In genomic region chr20:45346851-45347250, GRCh38 we compare ENCODE assay signal across 8 cellular contexts. TPM values are rescaled to one million over a fixed set of nuclear protein-coding genes. Genes with fewer than 3 reads are reported as not detected.
A peak's percentile ranks its signal among the peaks of the same experiment; 100 is the strongest.
DNase-seq lines count a peak whose midpoint lies in the region; ATAC-seq, FAIRE-seq and TF ChIP-seq lines count a peak whose summit lies in the region.
"Had no signal": no experiment of that assay in that cellular context is flagged by ENCODE, and none has a peak within 500 bp of the region (broad histone marks: within the 10 kb centered on the region; RNA-seq: fewer than 3 reads in every experiment).

No MANE protein-coding gene starts in this region.

- peaks cover 2% of the 10 kb centered on the region for H3K9me1 ChIP-seq in keratinocyte (ENCODE audit: control insufficient read depth, extremely low read depth, insufficient read depth, low read length)

- DNase-seq in activated naive CD8-positive, alpha-beta T cell treated with anti-CD3 and anti-CD28 coated beads, Interleukin-2, amount 10 ng/mL, durations not matched to agents 7 days and 5 days: no peak
- DNase-seq in keratinocyte (ENCODE audit: low read depth, low spot score): no peak
- DNase-seq in stomach: no peak
- DNase-seq in UCSD-AML1 (lab: John Stamatoyannopoulos, UW; ENCODE audit: unreplicated experiment): no peak
- no peak for DNase-seq in germinal center (ENCODE audit: low spot score)
- DNase-seq: NCI-H774 had no signal

- H3K27ac Mint-ChIP-seq in activated naive CD8-positive, alpha-beta T cell treated with anti-CD3 and anti-CD28 coated beads, Interleukin-2, amount 10 ng/mL, durations not matched to agents 7 days and 5 days: no peak overlapping the region

- 23 to 46% (median 38%) methylated on average over 5 of the region's 5 CpGs for WGBS in stomach, 5 donors

- H3K4me2 ChIP-seq in keratinocyte (ENCODE audit: control insufficient read depth, extremely low read depth, insufficient read depth, low read depth, low read length): peak overlapping the region; percentile 77

- TF ChIP-seq POLR2A in stomach (IDR thresholded peaks at IDR 0.05): no peak

- intact Hi-C loops in stomach (cut with DNase I; ENCODE audit: low total_unique reads): no loop called here

- H3K27ac ChIP-seq in HUES48 (ENCODE audit: low read depth, low read length) (no peak overlapping the region), keratinocyte (ENCODE audit: control insufficient read depth, insufficient read depth, low read length) (peak overlapping the region; percentile 98), stomach (peak overlapping the region; percentile 91 to 97 (median 95))

- POLR2A ChIA-PET in activated naive CD8-positive, alpha-beta T cell treated with anti-CD3 and anti-CD28 coated beads, Interleukin-2, amount 10 ng/mL, durations not matched to agents 7 days and 5 days (lab: Charles Lee): interaction anchor here (3.2 kb wide), 1 partner anchor 16 kb away, joined by 14 read pairs; the partner anchor contains the start of gene SYS1

- TF ChIP-seq CTCF in keratinocyte (optimal IDR thresholded peaks at IDR 0.05 in 1 of 3, IDR thresholded peaks at IDR 0.05 in 1 of 3, conservative IDR thresholded peaks at IDR 0.05 in 1 of 3; ENCODE audit: extremely low read depth in 1 of 3, insufficient read depth in 2 of 3, low read length in 3 of 3) (no peak), stomach (IDR thresholded peaks at IDR 0.05) (no peak)

- H4K20me1 ChIP-seq in keratinocyte (ENCODE audit: control insufficient read depth, extremely low read depth, insufficient read depth, low read length): peaks cover 8% of the 10 kb centered on the region

- H3K79me2 ChIP-seq in keratinocyte (ENCODE audit: control insufficient read depth, insufficient read depth, low read length): peaks cover 63% of the 10 kb centered on the region

- H3K4me3 Mint-ChIP-seq in activated naive CD8-positive, alpha-beta T cell treated with anti-CD3 and anti-CD28 coated beads, Interleukin-2, amount 10 ng/mL, durations not matched to agents 7 days and 5 days: peak overlapping the region; percentile 81

- no peak for ATAC-seq in activated naive CD8-positive, alpha-beta T cell treated with anti-CD3 and anti-CD28 coated beads, Interleukin-2, amount 10 ng/mL, durations not matched to agents 7 days and 5 days (ENCODE audit: low read depth)
- no peak for ATAC-seq in HG03095 (IDR thresholded peaks at IDR 0.05; ENCODE audit: unreplicated experiment)

- H3K36me3 ChIP-seq in HUES48 (ENCODE audit: control insufficient read depth, insufficient read depth, low read length) (no peaks in the 10 kb centered on the region), keratinocyte (ENCODE audit: control insufficient read depth in 2 of 2, extremely low read depth in 1 of 2, insufficient read depth in 2 of 2, low read length in 2 of 2) (peaks cover 3 to 18% of the 10 kb centered on the region in 2 experiments), stomach (no peaks in the 10 kb centered on the region)

- H3K27me3 ChIP-seq in HUES48 (ENCODE audit: control insufficient read depth, insufficient read depth, low read length) (no peaks in the 10 kb centered on the region), keratinocyte (ENCODE audit: control insufficient read depth, extremely low read depth, insufficient read depth, low read length) (no peaks in the 10 kb centered on the region), stomach (peaks cover 0 to 7% (median 0%) of the 10 kb centered on the region in 3 donors)

- H2AFZ ChIP-seq in keratinocyte (ENCODE audit: control insufficient read depth, low read length): no peak overlapping the region

- peak overlapping the region; percentile 88 for H3K4me3 ChIP-seq in HUES48 (ENCODE audit: low read depth, low read length)
- peak overlapping the region; percentile 92 to 100 (median 99) for H3K4me3 ChIP-seq in keratinocyte (ENCODE audit: control insufficient read depth in 2 of 3, extremely low read depth in 1 of 3, insufficient read depth in 2 of 3, low read depth in 1 of 3, low read length in 3 of 3)
- peak overlapping the region; percentile 68 to 74 (median 70) for H3K4me3 ChIP-seq in stomach

- no peaks in the 10 kb centered on the region for H3K9me3 ChIP-seq in HUES48 (ENCODE audit: control insufficient read depth, insufficient read depth, low read length)
- H3K9me3 ChIP-seq in keratinocyte (ENCODE audit: control insufficient read depth, low read depth, low read length): no peaks in the 10 kb centered on the region
- H3K9me3 ChIP-seq in stomach: no peaks in the 10 kb centered on the region

- dilution Hi-C loops in keratinocyte (cut with MboI; ENCODE audit: extremely low pct_ligation_motif_present, low sequenced_read_pairs): no loop called here

- H3K4me1 ChIP-seq in HUES48 (ENCODE audit: control insufficient read depth, insufficient read depth, low read length) (peaks cover 59% of the 10 kb centered on the region), keratinocyte (ENCODE audit: control insufficient read depth, extremely low read depth, insufficient read depth, low read length) (peaks cover 57% of the 10 kb centered on the region), stomach (peaks cover 49 to 70% (median 57%) of the 10 kb centered on the region in 4 donors)

- no peak for FAIRE-seq in keratinocyte (lab: Jason Lieb, UNC)

- no peaks in the 10 kb centered on the region for H3K9me3 Mint-ChIP-seq in activated naive CD8-positive, alpha-beta T cell treated with anti-CD3 and anti-CD28 coated beads, Interleukin-2, amount 10 ng/mL, durations not matched to agents 7 days and 5 days

- H3K9ac ChIP-seq in HUES48 (ENCODE audit: low read depth, low read length): no peak overlapping the region
- H3K9ac ChIP-seq in keratinocyte (ENCODE audit: control insufficient read depth, extremely low read depth, insufficient read depth, low read length): peak overlapping the region; percentile 99

- no peaks in the 10 kb centered on the region for H3K36me3 Mint-ChIP-seq in activated naive CD8-positive, alpha-beta T cell treated with anti-CD3 and anti-CD28 coated beads, Interleukin-2, amount 10 ng/mL, durations not matched to agents 7 days and 5 days

- peaks cover 1% of the 10 kb centered on the region for H3K27me3 Mint-ChIP-seq in activated naive CD8-positive, alpha-beta T cell treated with anti-CD3 and anti-CD28 coated beads, Interleukin-2, amount 10 ng/mL, durations not matched to agents 7 days and 5 days

- peaks cover 21% of the 10 kb centered on the region for H3K4me1 Mint-ChIP-seq in activated naive CD8-positive, alpha-beta T cell treated with anti-CD3 and anti-CD28 coated beads, Interleukin-2, amount 10 ng/mL, durations not matched to agents 7 days and 5 days

- TF ChIP-seq EP300 in stomach (IDR thresholded peaks at IDR 0.05): no peak

RNA-seq across cellular contexts. Expression of gene SDC4, which starts 1.4 kb away (rescaled TPM):
- total RNA-seq in activated naive CD8-positive, alpha-beta T cell treated with anti-CD3 and anti-CD28 coated beads, Interleukin-2, amount 10 ng/mL, durations not matched to agents 7 days and 5 days: 1 to 10 TPM; 7.0 to 7.1 TPM
- polyA plus RNA-seq in keratinocyte: 114 to 206 TPM (median 140 TPM) in 3 replicates
- polyA plus RNA-seq in keratinocyte (2011; ENCODE audit: low read depth): 28.2 TPM
- 68.5 and 78.5 TPM in 2 replicates for polyA plus RNA-seq in keratinocyte (2011; cell fraction: cytosol; rRNA removed)
- 189 and 212 TPM in 2 replicates for polyA plus RNA-seq in keratinocyte (2011; cell fraction: nucleus; rRNA removed)
- polyA plus RNA-seq in keratinocyte (2012; ENCODE audit: low replicate concordance): 187 and 229 TPM in 2 replicates
- 183 to 252 TPM (median 197 TPM) in 3 replicates for polyA minus RNA-seq in keratinocyte
- 145 TPM for polyA minus RNA-seq in keratinocyte (2011; cell fraction: cytosol; rRNA and poly(A)+ RNA removed)
- 171 and 233 TPM in 2 replicates for polyA minus RNA-seq in keratinocyte (2011; cell fraction: nucleus; rRNA and poly(A)+ RNA removed)
- total RNA-seq in stomach: 100 to 1,000 TPM in 2 of 5 donors, 10 to 100 TPM in 3; 27.4 to 343 (median 81.4) TPM
- polyA plus RNA-seq in stomach: 10 to 100 TPM; 29.6 to 97.3 (median 78.8) TPM

RNA-seq across cellular contexts. Expression of gene SYS1, which starts 16.1 kb away (rescaled TPM):
- 10 to 100 TPM; 34.9 to 38.6 TPM for total RNA-seq in activated naive CD8-positive, alpha-beta T cell treated with anti-CD3 and anti-CD28 coated beads, Interleukin-2, amount 10 ng/mL, durations not matched to agents 7 days and 5 days
- polyA plus RNA-seq in keratinocyte (16.8 to 29.8 TPM (median 22.0 TPM) in 3 replicates), stomach (10 to 100 TPM; 11.2 to 19.7 (median 18.8) TPM)
- 2.4 TPM for polyA plus RNA-seq in keratinocyte (2011; ENCODE audit: low read depth)
- 18.0 and 21.4 TPM in 2 replicates for polyA plus RNA-seq in keratinocyte (2011; cell fraction: cytosol; rRNA removed)
- 17.8 and 20.3 TPM in 2 replicates for polyA plus RNA-seq in keratinocyte (2011; cell fraction: nucleus; rRNA removed)
- 13.0 and 16.6 TPM in 2 replicates for polyA plus RNA-seq in keratinocyte (2012; ENCODE audit: low replicate concordance)
- polyA minus RNA-seq in keratinocyte: 41.4 to 75.8 TPM (median 52.7 TPM) in 3 replicates
- 55.8 TPM for polyA minus RNA-seq in keratinocyte (2011; cell fraction: cytosol; rRNA and poly(A)+ RNA removed)
- polyA minus RNA-seq in keratinocyte (2011; cell fraction: nucleus; rRNA and poly(A)+ RNA removed): 14.1 and 18.9 TPM in 2 replicates
- total RNA-seq in stomach: 100 to 1,000 TPM in 1 of 5 donors, 10 to 100 TPM in 4; 16.0 to 119 (median 25.1) TPM

RNA-seq across cellular contexts. Expression of gene TP53TG5, which starts 31.3 kb away (rescaled TPM):
- not detected for total RNA-seq in activated naive CD8-positive, alpha-beta T cell treated with anti-CD3 and anti-CD28 coated beads, Interleukin-2, amount 10 ng/mL, durations not matched to agents 7 days and 5 days
- polyA plus RNA-seq in keratinocyte (not detected in 3 replicates), stomach (under 1 TPM in 2 of 3 donors, not detected in 1; 0.12 to 0.33 TPM)
- not detected for polyA plus RNA-seq in keratinocyte (2011; ENCODE audit: low read depth)
- not detected in 2 replicates for polyA plus RNA-seq in keratinocyte (2011; cell fraction: cytosol; rRNA removed)
- polyA plus RNA-seq in keratinocyte (2011; cell fraction: nucleus; rRNA removed): 0.22 TPM in 1 of 2 replicates, not detected in the other
- 0.34 and 0.44 TPM in 2 replicates for polyA plus RNA-seq in keratinocyte (2012; ENCODE audit: low replicate concordance)
- not detected in 3 replicates for polyA minus RNA-seq in keratinocyte
- polyA minus RNA-seq in keratinocyte (2011; cell fraction: cytosol; rRNA and poly(A)+ RNA removed): not detected
- polyA minus RNA-seq in keratinocyte (2011; cell fraction: nucleus; rRNA and poly(A)+ RNA removed): not detected in 2 replicates
- total RNA-seq in stomach: not detected

RNA-seq across cellular contexts. Expression of gene MATN4, which starts 38.8 kb away (rescaled TPM):
- under 1 TPM; 0.14 to 0.30 TPM for total RNA-seq in activated naive CD8-positive, alpha-beta T cell treated with anti-CD3 and anti-CD28 coated beads, Interleukin-2, amount 10 ng/mL, durations not matched to agents 7 days and 5 days
- polyA plus RNA-seq in keratinocyte (0.08 TPM in 1 of 3 replicates, not detected in the others), stomach (under 1 TPM in 2 of 3 donors, not detected in 1; 0.25 to 0.30 TPM)
- 0.12 TPM for polyA plus RNA-seq in keratinocyte (2011; ENCODE audit: low read depth)
- polyA plus RNA-seq in keratinocyte (2011; cell fraction: cytosol; rRNA removed): not detected in 2 replicates
- polyA plus RNA-seq in keratinocyte (2011; cell fraction: nucleus; rRNA removed): 0.05 and 0.16 TPM in 2 replicates
- 0.17 TPM in 1 of 2 replicates, not detected in the other for polyA plus RNA-seq in keratinocyte (2012; ENCODE audit: low replicate concordance)
- polyA minus RNA-seq in keratinocyte: not detected in 3 replicates
- polyA minus RNA-seq in keratinocyte (2011; cell fraction: cytosol; rRNA and poly(A)+ RNA removed): not detected
- not detected in 2 replicates for polyA minus RNA-seq in keratinocyte (2011; cell fraction: nucleus; rRNA and poly(A)+ RNA removed)
- total RNA-seq in stomach: under 1 TPM in 1 of 5 donors, not detected in 4; 0.37 TPM

RNA-seq across cellular contexts. Expression of gene RBPJL, which starts 40.2 kb away (rescaled TPM):
- not detected for total RNA-seq in activated naive CD8-positive, alpha-beta T cell treated with anti-CD3 and anti-CD28 coated beads, Interleukin-2, amount 10 ng/mL, durations not matched to agents 7 days and 5 days
- polyA plus RNA-seq in keratinocyte (not detected in 3 replicates), stomach (10 to 100 TPM in 1 of 3 donors, 1 to 10 TPM in 2; 2.7 to 10.4 (median 4.1) TPM)
- polyA plus RNA-seq in keratinocyte (2011; ENCODE audit: low read depth): not detected
- polyA plus RNA-seq in keratinocyte (2011; cell fraction: cytosol; rRNA removed): not detected in 2 replicates
- not detected in 2 replicates for polyA plus RNA-seq in keratinocyte (2011; cell fraction: nucleus; rRNA removed)
- not detected in 2 replicates for polyA plus RNA-seq in keratinocyte (2012; ENCODE audit: low replicate concordance)
- not detected in 3 replicates for polyA minus RNA-seq in keratinocyte
- not detected for polyA minus RNA-seq in keratinocyte (2011; cell fraction: cytosol; rRNA and poly(A)+ RNA removed)
- polyA minus RNA-seq in keratinocyte (2011; cell fraction: nucleus; rRNA and poly(A)+ RNA removed): not detected in 2 replicates
- 1 to 10 TPM in 1 of 5 donors, not detected in 4; 2.2 TPM for total RNA-seq in stomach
